Comparison of ENCODE assay signal across 2 cellular contexts in the genomic region with DNA sequence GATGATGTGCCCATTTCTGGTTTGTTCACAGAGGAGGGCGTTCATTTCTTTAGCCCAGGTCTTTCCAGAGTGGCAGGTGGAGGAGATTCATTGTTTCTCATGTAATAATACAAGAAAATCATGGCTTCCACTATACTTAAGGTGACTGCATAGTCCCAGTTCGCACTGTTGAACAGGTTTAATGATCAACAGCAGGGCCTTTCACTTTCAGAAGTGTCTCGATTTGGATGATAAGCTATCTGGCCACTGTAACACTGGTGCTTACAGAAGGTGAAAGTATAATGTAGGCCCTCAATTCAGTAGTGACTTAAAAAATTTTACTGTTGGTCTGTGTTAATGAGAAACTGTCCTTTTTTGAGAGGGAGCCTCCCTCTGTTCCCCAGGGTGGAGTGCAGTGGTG.
A peak's percentile ranks its signal among the peaks of the same experiment; 100 is the strongest.
TF ChIP-seq lines count a peak whose summit lies in the region.

No MANE protein-coding gene starts in this region.

TF ChIP-seq in A549, 52 proteins besides CTCF, POLR2A, EP300 and RAD21 (continued from another document):
- TF ChIP-seq MYC (IDR thresholded peaks at IDR 0.05; ENCODE audit: borderline replicate concordance, low read length) (no peak), BHLHE40 (IDR thresholded peaks at IDR 0.05; ENCODE audit: low read depth, low read length) (no peak), ESRRA (IDR thresholded peaks at IDR 0.05; ENCODE audit: borderline replicate concordance, low read length) (no peak), SREBF2 (IDR thresholded peaks at IDR 0.05) (no peak), JUN (IDR thresholded peaks at IDR 0.05) (no peak), TP53 (CRISPR knock-in tag; IDR thresholded peaks at IDR 0.05) (no peak), PHF8 (IDR thresholded peaks at IDR 0.05; ENCODE audit: borderline replicate concordance, low read depth) (no peak), TFCP2L1 (CRISPR knock-in tag; IDR thresholded peaks at IDR 0.05) (no peak), FOXS1 (CRISPR knock-in tag; IDR thresholded peaks at IDR 0.05) (no peak)
- TF ChIP-seq, protein P1, sequence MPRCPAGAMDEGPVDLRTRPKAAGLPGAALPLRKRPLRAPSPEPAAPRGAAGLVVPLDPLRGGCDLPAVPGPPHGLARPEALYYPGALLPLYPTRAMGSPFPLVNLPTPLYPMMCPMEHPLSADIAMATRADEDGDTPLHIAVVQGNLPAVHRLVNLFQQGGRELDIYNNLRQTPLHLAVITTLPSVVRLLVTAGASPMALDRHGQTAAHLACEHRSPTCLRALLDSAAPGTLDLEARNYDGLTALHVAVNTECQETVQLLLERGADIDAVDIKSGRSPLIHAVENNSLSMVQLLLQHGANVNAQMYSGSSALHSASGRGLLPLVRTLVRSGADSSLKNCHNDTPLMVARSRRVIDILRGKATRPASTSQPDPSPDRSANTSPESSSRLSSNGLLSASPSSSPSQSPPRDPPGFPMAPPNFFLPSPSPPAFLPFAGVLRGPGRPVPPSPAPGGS (IDR thresholded peaks at IDR 0.05), result no peak
- TF ChIP-seq, protein P2, sequence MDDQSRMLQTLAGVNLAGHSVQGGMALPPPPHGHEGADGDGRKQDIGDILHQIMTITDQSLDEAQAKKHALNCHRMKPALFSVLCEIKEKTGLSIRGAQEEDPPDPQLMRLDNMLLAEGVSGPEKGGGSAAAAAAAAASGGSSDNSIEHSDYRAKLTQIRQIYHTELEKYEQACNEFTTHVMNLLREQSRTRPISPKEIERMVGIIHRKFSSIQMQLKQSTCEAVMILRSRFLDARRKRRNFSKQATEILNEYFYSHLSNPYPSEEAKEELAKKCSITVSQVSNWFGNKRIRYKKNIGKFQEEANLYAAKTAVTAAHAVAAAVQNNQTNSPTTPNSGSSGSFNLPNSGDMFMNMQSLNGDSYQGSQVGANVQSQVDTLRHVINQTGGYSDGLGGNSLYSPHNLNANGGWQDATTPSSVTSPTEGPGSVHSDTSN (IDR thresholded peaks at IDR 0.05), result no peak

TF ChIP-seq in GM12878, 131 proteins besides CTCF, POLR2A, EP300 and RAD21 (continued from another document):
- TF ChIP-seq, protein P3, sequence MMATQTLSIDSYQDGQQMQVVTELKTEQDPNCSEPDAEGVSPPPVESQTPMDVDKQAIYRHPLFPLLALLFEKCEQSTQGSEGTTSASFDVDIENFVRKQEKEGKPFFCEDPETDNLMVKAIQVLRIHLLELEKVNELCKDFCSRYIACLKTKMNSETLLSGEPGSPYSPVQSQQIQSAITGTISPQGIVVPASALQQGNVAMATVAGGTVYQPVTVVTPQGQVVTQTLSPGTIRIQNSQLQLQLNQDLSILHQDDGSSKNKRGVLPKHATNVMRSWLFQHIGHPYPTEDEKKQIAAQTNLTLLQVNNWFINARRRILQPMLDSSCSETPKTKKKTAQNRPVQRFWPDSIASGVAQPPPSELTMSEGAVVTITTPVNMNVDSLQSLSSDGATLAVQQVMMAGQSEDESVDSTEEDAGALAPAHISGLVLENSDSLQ (IDR thresholded peaks at IDR 0.05), result peak; percentile 48; the same call in 1 of the 2 replicates
- TF ChIP-seq ATF7 (IDR thresholded peaks at IDR 0.05; ENCODE audit: low read depth), result peak; percentile 36; the same call in 1 of the 2 replicates
- TF ChIP-seq SMARCA5 (IDR thresholded peaks at IDR 0.05), result no peak
- peak; percentile 28; the same call in 1 of the 2 replicates for TF ChIP-seq MTA2 (IDR thresholded peaks at IDR 0.05; ENCODE audit: low read depth)
TF ChIP-seq in GM12878: peak in this region for 4.
